In genomic region chr20:503048-503737, GRCh38 we compare ENCODE assay signal across 31 cellular contexts.
"Had no signal": no experiment of that assay in that cellular context is flagged by ENCODE, and none has a peak within 500 bp of the region (broad histone marks: within the 10 kb centered on the region; RNA-seq: fewer than 3 reads in every experiment).

No MANE protein-coding gene starts in this region.

- H3K27me3 Mint-ChIP-seq: activated B cell treated with CpG ODN at 0.5 μM for 24 hours; activated naive CD4-positive, alpha-beta T cell treated with anti-CD3 and anti-CD28 coated beads, Interleukin-2, amount 10 ng/mL, durations not matched to agents 7 days and 5 days; activated naive CD8-positive, alpha-beta T cell treated with anti-CD3 and anti-CD28 coated beads, Interleukin-2, amount 10 ng/mL, durations not matched to agents 7 days and 5 days; activated T-cell treated with anti-CD3 and anti-CD28 coated beads, Interleukin-2, amount 50 U/mL, for 24 hours; brain; dendritic cell treated with granulocyte-macrophage colony-stimulating factor and Interleukin-4, amounts not matched to agents 40 ng/mL and 50 ng/mL, for 4 days; effector memory CD8-positive, alpha-beta T cell had no signal

- H3K9me3 ChIP-seq: ascending aorta, breast epithelium, esophagus squamous epithelium had no signal

- H3K27ac Mint-ChIP-seq: activated B cell treated with CpG ODN at 0.5 μM for 24 hours; activated naive CD4-positive, alpha-beta T cell treated with anti-CD3 and anti-CD28 coated beads, Interleukin-2, amount 10 ng/mL, durations not matched to agents 7 days and 5 days; activated naive CD8-positive, alpha-beta T cell treated with anti-CD3 and anti-CD28 coated beads, Interleukin-2, amount 10 ng/mL, durations not matched to agents 7 days and 5 days; activated T-cell treated with anti-CD3 and anti-CD28 coated beads, Interleukin-2, amount 50 U/mL, for 24 hours; dendritic cell treated with granulocyte-macrophage colony-stimulating factor and Interleukin-4, amounts not matched to agents 40 ng/mL and 50 ng/mL, for 4 days had no signal

- H3K9me3 Mint-ChIP-seq: activated B cell treated with CpG ODN at 0.5 μM for 24 hours; activated naive CD4-positive, alpha-beta T cell treated with anti-CD3 and anti-CD28 coated beads, Interleukin-2, amount 10 ng/mL, durations not matched to agents 7 days and 5 days; activated naive CD4-positive, alpha-beta T cell treated with anti-CD3 and anti-CD28 coated beads, Interleukin-2, amount 50 U/mL, for 72 hours; activated naive CD8-positive, alpha-beta T cell treated with anti-CD3 and anti-CD28 coated beads, Interleukin-2, amount 10 ng/mL, durations not matched to agents 7 days and 5 days; activated T-cell treated with anti-CD3 and anti-CD28 coated beads, Interleukin-2, amount 50 U/mL, for 24 hours; activated T-cell treated with anti-CD3 and anti-CD28 coated beads, Interleukin-2, amount 50 U/mL, for 72 hours; brain; dendritic cell treated with granulocyte-macrophage colony-stimulating factor and Interleukin-4, amounts not matched to agents 40 ng/mL and 50 ng/mL, for 4 days; effector memory CD8-positive, alpha-beta T cell had no signal

- H3K4me1 ChIP-seq: ascending aorta, breast epithelium had no signal

- ATAC-seq: activated CD4-positive, CD25-positive, alpha-beta regulatory T cell treated with anti-CD3 and anti-CD28 coated beads, Interleukin-2, amount 50 U/mL, for 24 hours; activated naive CD4-positive, alpha-beta T cell treated with anti-CD3 and anti-CD28 coated beads, Interleukin-2, amount 50 U/mL, for 72 hours; activated T-cell treated with anti-CD3 and anti-CD28 coated beads, Interleukin-2, amount 50 U/mL, for 72 hours; effector memory CD8-positive, alpha-beta T cell had no signal

- H3K4me3 ChIP-seq: ascending aorta, breast epithelium, cardiac muscle cell, coronary artery, dorsolateral prefrontal cortex, esophagus squamous epithelium had no signal

- H3K4me3 Mint-ChIP-seq: activated B cell treated with CpG ODN at 0.5 μM for 24 hours; activated naive CD4-positive, alpha-beta T cell treated with anti-CD3 and anti-CD28 coated beads, Interleukin-2, amount 10 ng/mL, durations not matched to agents 7 days and 5 days; activated naive CD8-positive, alpha-beta T cell treated with anti-CD3 and anti-CD28 coated beads, Interleukin-2, amount 10 ng/mL, durations not matched to agents 7 days and 5 days; activated T-cell treated with anti-CD3 and anti-CD28 coated beads, Interleukin-2, amount 50 U/mL, for 24 hours; activated T-cell treated with anti-CD3 and anti-CD28 coated beads, Interleukin-2, amount 50 U/mL, for 72 hours; brain; dendritic cell treated with granulocyte-macrophage colony-stimulating factor and Interleukin-4, amounts not matched to agents 40 ng/mL and 50 ng/mL, for 4 days; effector memory CD8-positive, alpha-beta T cell had no signal

- H3K4me1 Mint-ChIP-seq: activated B cell treated with CpG ODN at 0.5 μM for 24 hours; activated naive CD4-positive, alpha-beta T cell treated with anti-CD3 and anti-CD28 coated beads, Interleukin-2, amount 10 ng/mL, durations not matched to agents 7 days and 5 days; activated naive CD8-positive, alpha-beta T cell treated with anti-CD3 and anti-CD28 coated beads, Interleukin-2, amount 10 ng/mL, durations not matched to agents 7 days and 5 days had no signal

- H3K27ac ChIP-seq: ascending aorta, breast epithelium, cardiac muscle cell, coronary artery, dorsolateral prefrontal cortex, epithelial cell of prostate, esophagus squamous epithelium had no signal

- FAIRE-seq: endothelial cell of umbilical vein, frontal cortex, TTC549 had no signal

- DNase-seq: activated B cell treated with CpG ODN at 0.5 μM for 24 hours; activated CD4-positive, alpha-beta T cell treated with anti-CD3 and anti-CD28 coated beads for 48 hours; activated CD4-positive, alpha-beta T cell treated with anti-CD3 and anti-CD28 coated beads, Interleukin-2, amount 50 U/mL, for 1 hour; activated CD4-positive, alpha-beta T cell treated with anti-CD3 and anti-CD28 coated beads, Interleukin-2, amount 50 U/mL, for 48 hours; activated CD8-positive, alpha-beta memory T cell treated with anti-CD3 and anti-CD28 coated beads, Interleukin-2, amount 50 U/mL, for 48 hours; activated gamma-delta T cell; activated naive CD4-positive, alpha-beta T cell; activated naive CD4-positive, alpha-beta T cell treated with anti-CD3 and anti-CD28 coated beads, Interleukin-2, amount 10 ng/mL, durations not matched to agents 7 days and 5 days; activated naive CD8-positive, alpha-beta T cell treated with anti-CD3 and anti-CD28 coated beads, Interleukin-2, amount 10 ng/mL, durations not matched to agents 7 days and 5 days; activated T-cell treated with anti-CD3 and anti-CD28 coated beads for 4 hours; activated T-cell treated with anti-CD3 and anti-CD28 coated beads, Interleukin-2, amount 50 U/mL, for 24 hours; activated T-cell treated with anti-CD3 and anti-CD28 coated beads, Interleukin-2, amount 50 U/mL, for 72 hours; central memory CD4-positive, alpha-beta T cell; dorsolateral prefrontal cortex; effector memory CD8-positive, alpha-beta T cell; esophagus squamous epithelium; head of caudate nucleus; T-helper 1 cell; T-helper 2 cell had no signal

- H3K27me3 ChIP-seq: ascending aorta, breast epithelium, cardiac muscle cell, dorsolateral prefrontal cortex, esophagus squamous epithelium had no signal
